ENCODE assay signal across 1 cellular context in the genomic region with DNA sequence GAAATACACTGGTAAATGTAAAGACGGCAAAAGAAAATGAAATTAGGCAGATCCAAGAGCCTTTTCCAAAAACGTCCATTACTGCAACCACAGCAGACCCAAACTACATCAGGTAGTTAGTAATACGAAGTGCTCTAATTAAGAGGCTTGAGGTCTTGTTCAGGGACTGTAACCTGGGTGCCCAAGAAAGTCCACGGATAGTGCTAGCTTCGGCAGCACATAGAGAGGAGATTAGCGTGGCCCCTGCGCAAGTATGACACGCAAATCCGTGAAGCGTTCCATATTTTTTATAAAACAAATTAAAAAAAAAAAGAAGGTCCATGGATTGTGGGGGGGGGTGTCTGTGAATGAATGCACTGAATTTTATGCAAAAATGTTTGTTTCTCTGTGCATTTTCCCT.
TF ChIP-seq lines count a peak whose summit lies in the region.

No MANE protein-coding gene starts in this region.

TF ChIP-seq in liver, 16 proteins besides CTCF, POLR2A, EP300 and RAD21 (continued from another document):
- TF ChIP-seq YY1 (IDR thresholded peaks at IDR 0.05): no peak
- no peak for TF ChIP-seq ATF3 (IDR thresholded peaks at IDR 0.05)
- TF ChIP-seq TAF1 (conservative IDR thresholded peaks at IDR 0.05): no peak
